Comparison of ENCODE assay signal across 34 cellular contexts in genomic region chr3:46576-46975, GRCh38.
"Had no signal": no experiment of that assay in that cellular context is flagged by ENCODE, and none has a peak within 500 bp of the region (broad histone marks: within the 10 kb centered on the region; RNA-seq: fewer than 3 reads in every experiment).

No MANE protein-coding gene starts in this region.

- DNase-seq: activated CD4-positive, alpha-beta memory T cell treated with anti-CD3 and anti-CD28 coated beads for 36 hours; activated CD4-positive, alpha-beta T cell treated with anti-CD3 and anti-CD28 coated beads for 36 hours; activated CD4-positive, alpha-beta T cell treated with anti-CD3 and anti-CD28 coated beads, Interleukin-2, amount 10 ng/mL, durations not matched to agents 24 days and 14 days; activated CD4-positive, CD25-positive, alpha-beta regulatory T cell; activated CD4-positive, CD25-positive, alpha-beta regulatory T cell treated with anti-CD3 and anti-CD28 coated beads, Interleukin-2, amount 50 U/mL, for 72 hours; activated CD8-positive, alpha-beta memory T cell treated with anti-CD3 and anti-CD28 coated beads, Interleukin-2, amount 10 ng/mL, durations not matched to agents 7 days and 5 days; activated CD8-positive, alpha-beta memory T cell treated with anti-CD3 and anti-CD28 coated beads, Interleukin-2, amount 50 U/mL, for 4 hours; activated CD8-positive, alpha-beta T cell treated with anti-CD3 and anti-CD28 coated beads, Interleukin-2, amount 10 ng/mL, durations not matched to agents 7 days and 5 days; activated effector memory CD4-positive, alpha-beta T cell treated with anti-CD3 and anti-CD28 coated beads, Interleukin-2, amount 50 U/mL, for 16 hours; activated naive CD4-positive, alpha-beta T cell treated with anti-CD3 and anti-CD28 coated beads for 36 hours; activated naive CD8-positive, alpha-beta T cell treated with anti-CD3 and anti-CD28 coated beads for 36 hours; activated naive CD8-positive, alpha-beta T cell treated with anti-CD3 and anti-CD28 coated beads, Interleukin-2, amount 50 U/mL, for 24 hours; activated T-cell treated with anti-CD3 and anti-CD28 coated beads, Interleukin-2, amount 50 U/mL, for 1 hour; activated T-cell treated with anti-CD3 and anti-CD28 coated beads, Interleukin-2, amount 50 U/mL, for 48 hours; adrenal gland; amygdala; aorta; dorsolateral prefrontal cortex; effector memory CD4-positive, alpha-beta T cell; endodermal cell; foreskin keratinocyte; gastrocnemius medialis; hippocampal formation; T-helper 1 cell; T-helper 17 cell had no signal

- ATAC-seq: activated CD4-positive, alpha-beta T cell treated with anti-CD3 and anti-CD28 coated beads for 36 hours; activated CD8-positive, alpha-beta memory T cell treated with anti-CD3 and anti-CD28 coated beads, Interleukin-2, amount 10 ng/mL, durations not matched to agents 7 days and 5 days; activated CD8-positive, alpha-beta T cell treated with anti-CD3 and anti-CD28 coated beads, Interleukin-2, amount 10 ng/mL, durations not matched to agents 7 days and 5 days; activated naive CD8-positive, alpha-beta T cell treated with anti-CD3 and anti-CD28 coated beads, Interleukin-2, amount 50 U/mL, for 24 hours; esophagus mucosa; foreskin keratinocyte; gastrocnemius medialis; T-helper 17 cell had no signal

- H3K4me3 ChIP-seq: adrenal gland, breast epithelium, coronary artery, dorsolateral prefrontal cortex, gastrocnemius medialis had no signal

- H3K36me3 ChIP-seq: adrenal gland, breast epithelium, gastrocnemius medialis had no signal

- H3K9me3 Mint-ChIP-seq: activated CD4-positive, alpha-beta T cell treated with anti-CD3 and anti-CD28 coated beads, Interleukin-2, amount 10 ng/mL, durations not matched to agents 24 days and 14 days; activated naive CD4-positive, alpha-beta T cell treated with anti-CD3 and anti-CD28 coated beads for 36 hours; activated naive CD4-positive, alpha-beta T cell treated with anti-CD3 and anti-CD28 coated beads, Interleukin-2, amount 50 U/mL, for 24 hours; activated T-helper 2 cell treated with anti-CD3 and anti-CD28 coated beads, Interferon-gamma antibody, Interleukin-2, Interleukin-4, amounts not matched to agents 10 μg/mL and 5 μg/mL and 100 μg/mL, durations not matched to agents 14 hours and 24 hours and 36 hours; central memory CD8-positive, alpha-beta T cell; dendritic cell treated with granulocyte-macrophage colony-stimulating factor and Interleukin-4, amounts not matched to agents 40 ng/mL and 50 ng/mL, for 4 days had no signal

- H3K4me1 ChIP-seq: adrenal gland, breast epithelium, foreskin keratinocyte, gastrocnemius medialis had no signal

- H3K27ac Mint-ChIP-seq: activated CD4-positive, alpha-beta memory T cell treated with anti-CD3 and anti-CD28 coated beads for 36 hours; activated CD4-positive, alpha-beta T cell treated with anti-CD3 and anti-CD28 coated beads for 36 hours; activated CD4-positive, alpha-beta T cell treated with anti-CD3 and anti-CD28 coated beads, Interleukin-2, amount 10 ng/mL, durations not matched to agents 24 days and 14 days; activated CD8-positive, alpha-beta memory T cell treated with anti-CD3 and anti-CD28 coated beads, Interleukin-2, amount 10 ng/mL, durations not matched to agents 7 days and 5 days; activated CD8-positive, alpha-beta T cell treated with anti-CD3 and anti-CD28 coated beads, Interleukin-2, amount 10 ng/mL, durations not matched to agents 7 days and 5 days; activated naive CD4-positive, alpha-beta T cell treated with anti-CD3 and anti-CD28 coated beads for 36 hours; activated naive CD4-positive, alpha-beta T cell treated with anti-CD3 and anti-CD28 coated beads, Interleukin-2, amount 50 U/mL, for 24 hours; activated naive CD8-positive, alpha-beta T cell treated with anti-CD3 and anti-CD28 coated beads for 36 hours; activated naive CD8-positive, alpha-beta T cell treated with anti-CD3 and anti-CD28 coated beads, Interleukin-2, amount 50 U/mL, for 24 hours; activated T-helper 1 cell treated with anti-CD3 and anti-CD28 coated beads, Interleukin-12 subunit alpha, Interleukin-12 subunit beta, Interleukin-2, Interleukin-4 antibody, amounts not matched to agents 30 ng/mL and 10 ng/mL and 1 ng/mL, durations not matched to agents 14 hours and 24 hours and 36 hours; activated T-helper 2 cell treated with anti-CD3 and anti-CD28 coated beads, Interferon-gamma antibody, Interleukin-2, Interleukin-4, amounts not matched to agents 10 μg/mL and 5 μg/mL and 100 μg/mL, durations not matched to agents 14 hours and 24 hours and 36 hours; brain; dendritic cell treated with granulocyte-macrophage colony-stimulating factor and Interleukin-4, amounts not matched to agents 40 ng/mL and 50 ng/mL, for 4 days; endodermal cell; T-helper 17 cell had no signal

- H3K4me3 Mint-ChIP-seq: activated CD4-positive, alpha-beta memory T cell treated with anti-CD3 and anti-CD28 coated beads for 36 hours; activated CD4-positive, alpha-beta T cell treated with anti-CD3 and anti-CD28 coated beads for 36 hours; activated CD4-positive, alpha-beta T cell treated with anti-CD3 and anti-CD28 coated beads, Interleukin-2, amount 10 ng/mL, durations not matched to agents 24 days and 14 days; activated CD8-positive, alpha-beta memory T cell treated with anti-CD3 and anti-CD28 coated beads, Interleukin-2, amount 10 ng/mL, durations not matched to agents 7 days and 5 days; activated CD8-positive, alpha-beta T cell treated with anti-CD3 and anti-CD28 coated beads, Interleukin-2, amount 10 ng/mL, durations not matched to agents 7 days and 5 days; activated naive CD4-positive, alpha-beta T cell treated with anti-CD3 and anti-CD28 coated beads for 36 hours; activated naive CD4-positive, alpha-beta T cell treated with anti-CD3 and anti-CD28 coated beads, Interleukin-2, amount 50 U/mL, for 24 hours; activated naive CD8-positive, alpha-beta T cell treated with anti-CD3 and anti-CD28 coated beads for 36 hours; activated naive CD8-positive, alpha-beta T cell treated with anti-CD3 and anti-CD28 coated beads, Interleukin-2, amount 50 U/mL, for 24 hours; activated T-helper 1 cell treated with anti-CD3 and anti-CD28 coated beads, Interleukin-12 subunit alpha, Interleukin-12 subunit beta, Interleukin-2, Interleukin-4 antibody, amounts not matched to agents 30 ng/mL and 10 ng/mL and 1 ng/mL, durations not matched to agents 14 hours and 24 hours and 36 hours; brain; central memory CD8-positive, alpha-beta T cell; dendritic cell treated with granulocyte-macrophage colony-stimulating factor and Interleukin-4, amounts not matched to agents 40 ng/mL and 50 ng/mL, for 4 days; endodermal cell; T-helper 17 cell had no signal

- H3K9me3 ChIP-seq: adrenal gland, breast epithelium, gastrocnemius medialis had no signal

- H3K4me1 Mint-ChIP-seq: activated CD4-positive, alpha-beta T cell treated with anti-CD3 and anti-CD28 coated beads for 36 hours; activated CD4-positive, alpha-beta T cell treated with anti-CD3 and anti-CD28 coated beads, Interleukin-2, amount 10 ng/mL, durations not matched to agents 24 days and 14 days; activated CD8-positive, alpha-beta memory T cell treated with anti-CD3 and anti-CD28 coated beads, Interleukin-2, amount 10 ng/mL, durations not matched to agents 7 days and 5 days; activated naive CD4-positive, alpha-beta T cell treated with anti-CD3 and anti-CD28 coated beads, Interleukin-2, amount 50 U/mL, for 24 hours; activated naive CD8-positive, alpha-beta T cell treated with anti-CD3 and anti-CD28 coated beads for 36 hours; activated naive CD8-positive, alpha-beta T cell treated with anti-CD3 and anti-CD28 coated beads, Interleukin-2, amount 50 U/mL, for 24 hours; central memory CD8-positive, alpha-beta T cell; endodermal cell; T-helper 17 cell had no signal

- H3K36me3 Mint-ChIP-seq: activated CD4-positive, alpha-beta memory T cell treated with anti-CD3 and anti-CD28 coated beads for 36 hours; activated CD8-positive, alpha-beta memory T cell treated with anti-CD3 and anti-CD28 coated beads, Interleukin-2, amount 10 ng/mL, durations not matched to agents 7 days and 5 days; activated naive CD4-positive, alpha-beta T cell treated with anti-CD3 and anti-CD28 coated beads, Interleukin-2, amount 50 U/mL, for 24 hours; activated naive CD8-positive, alpha-beta T cell treated with anti-CD3 and anti-CD28 coated beads for 36 hours; brain had no signal

- H3K27ac ChIP-seq: adrenal gland, breast epithelium, coronary artery, dorsolateral prefrontal cortex, foreskin keratinocyte, gastrocnemius medialis had no signal

- H3K27me3 Mint-ChIP-seq: activated CD4-positive, alpha-beta T cell treated with anti-CD3 and anti-CD28 coated beads, Interleukin-2, amount 10 ng/mL, durations not matched to agents 24 days and 14 days; activated CD8-positive, alpha-beta memory T cell treated with anti-CD3 and anti-CD28 coated beads, Interleukin-2, amount 10 ng/mL, durations not matched to agents 7 days and 5 days; dendritic cell treated with granulocyte-macrophage colony-stimulating factor and Interleukin-4, amounts not matched to agents 40 ng/mL and 50 ng/mL, for 4 days had no signal

- H3K27me3 ChIP-seq: adrenal gland, breast epithelium, foreskin keratinocyte, gastrocnemius medialis had no signal
